ENCODE assay signal across 35 cellular contexts in genomic region chr21:37936010-37936785, GRCh38. TPM values are rescaled to one million over a fixed set of nuclear protein-coding genes. Genes with fewer than 3 reads are reported as not detected.
"Had no signal": no experiment of that assay in that cellular context is flagged by ENCODE, and none has a peak within 500 bp of the region (broad histone marks: within the 10 kb centered on the region; RNA-seq: fewer than 3 reads in every experiment).

No MANE protein-coding gene starts in this region.

- H3K4me3 Mint-ChIP-seq: activated CD4-positive, alpha-beta memory T cell treated with anti-CD3 and anti-CD28 coated beads, Interleukin-2, amount 10 ng/mL, durations not matched to agents 7 days and 5 days; activated CD4-positive, alpha-beta T cell treated with anti-CD3 and anti-CD28 coated beads, Interleukin-2, amount 10 ng/mL, durations not matched to agents 7 days and 5 days; activated T-cell treated with anti-CD3 and anti-CD28 coated beads, Interleukin-2, amount 50 U/mL, for 24 hours; immature natural killer cell; naive thymus-derived CD8-positive, alpha-beta T cell; neural crest cell; WTC11 had no signal

- ATAC-seq: gastroesophageal sphincter; left lung; lower lobe of right lung; naive thymus-derived CD8-positive, alpha-beta T cell; psoas muscle; WTC11 had no signal

- DNase-seq: activated CD4-positive, alpha-beta memory T cell treated with anti-CD3 and anti-CD28 coated beads, Interleukin-2, amount 10 ng/mL, durations not matched to agents 7 days and 5 days; activated CD4-positive, alpha-beta T cell treated with anti-CD3 and anti-CD28 coated beads for 1 hour; activated CD4-positive, alpha-beta T cell treated with anti-CD3 and anti-CD28 coated beads, Interleukin-2, amount 10 ng/mL, durations not matched to agents 7 days and 5 days; activated CD8-positive, alpha-beta memory T cell treated with anti-CD3 and anti-CD28 coated beads, Interleukin-2, amount 50 U/mL, for 48 hours; activated gamma-delta T cell treated with Interleukin-2 at 50 U/mL for 16 hours; activated naive CD4-positive, alpha-beta T cell treated with anti-CD3 and anti-CD28 coated beads, Interleukin-2, amount 50 U/mL, for 16 hours; activated T-cell treated with anti-CD3 and anti-CD28 coated beads, Interleukin-2, amount 50 U/mL, for 24 hours; amniotic stem cell; brain microvascular endothelial cell; dorsolateral prefrontal cortex; effector memory CD4-positive, alpha-beta T cell; head of caudate nucleus; hypothalamus; immature natural killer cell; kidney; left lung; lower lobe of right lung; mesenchymal stem cell; naive thymus-derived CD8-positive, alpha-beta T cell; nucleus accumbens; psoas muscle; stimulated activated CD4-positive, alpha-beta T cell treated with anti-CD3 and anti-CD28 coated beads, Interleukin-15, amount 100 ng/mL, for 24 hours; stimulated activated CD4-positive, alpha-beta T cell treated with anti-CD3 and anti-CD28 coated beads, Interleukin-2, amount 100 ng/mL, for 24 hours; stimulated activated naive CD4-positive, alpha-beta T cell treated with Interleukin-2 at 50 U/mL for 16 hours; T-helper 2 cell had no signal

- H3K36me3 ChIP-seq: brain microvascular endothelial cell, gastroesophageal sphincter, left lung, lower lobe of right lung, right atrium auricular region, tibial nerve had no signal

- H3K4me1 Mint-ChIP-seq: activated CD4-positive, alpha-beta memory T cell treated with anti-CD3 and anti-CD28 coated beads, Interleukin-2, amount 10 ng/mL, durations not matched to agents 7 days and 5 days; activated CD4-positive, alpha-beta T cell treated with anti-CD3 and anti-CD28 coated beads, Interleukin-2, amount 10 ng/mL, durations not matched to agents 7 days and 5 days; immature natural killer cell; naive thymus-derived CD8-positive, alpha-beta T cell; neural crest cell; WTC11 had no signal

- H3K27me3 Mint-ChIP-seq: activated CD4-positive, alpha-beta memory T cell treated with anti-CD3 and anti-CD28 coated beads, Interleukin-2, amount 10 ng/mL, durations not matched to agents 7 days and 5 days; activated CD4-positive, alpha-beta T cell treated with anti-CD3 and anti-CD28 coated beads, Interleukin-2, amount 10 ng/mL, durations not matched to agents 7 days and 5 days had no signal

- FAIRE-seq: astrocyte, kidney had no signal

- H3K27me3 ChIP-seq: brain microvascular endothelial cell, left lung, right atrium auricular region, tibial nerve had no signal

- H3K4me3 ChIP-seq: coronary artery, dorsolateral prefrontal cortex, gastroesophageal sphincter, left lung, lower lobe of right lung, psoas muscle, right atrium auricular region, tibial nerve had no signal

- H3K27ac Mint-ChIP-seq: activated CD4-positive, alpha-beta memory T cell treated with anti-CD3 and anti-CD28 coated beads, Interleukin-2, amount 10 ng/mL, durations not matched to agents 7 days and 5 days; activated CD4-positive, alpha-beta T cell treated with anti-CD3 and anti-CD28 coated beads, Interleukin-2, amount 10 ng/mL, durations not matched to agents 7 days and 5 days; activated T-cell treated with anti-CD3 and anti-CD28 coated beads, Interleukin-2, amount 50 U/mL, for 24 hours; immature natural killer cell; WTC11 had no signal

RNA-seq across cellular contexts. Expression of gene KCNJ6, which starts 19.9 kb away (rescaled TPM):
- total RNA-seq: activated CD4-positive, alpha-beta memory T cell treated with anti-CD3 and anti-CD28 coated beads, Interleukin-2, amount 10 ng/mL, durations not matched to agents 7 days and 5 days; activated CD4-positive, alpha-beta T cell treated with anti-CD3 and anti-CD28 coated beads, Interleukin-2, amount 10 ng/mL, durations not matched to agents 7 days and 5 days; cardiac septum; fibroblast of villous mesenchyme; naive thymus-derived CD8-positive, alpha-beta T cell; psoas muscle; right atrium auricular region; tibial nerve; ureter had no signal
